In genomic region chr11:126482586-126483108, GRCh38 we compare ENCODE assay signal across 13 cellular contexts.
DNase-seq lines count a peak whose midpoint lies in the region; TF ChIP-seq lines count a peak whose summit lies in the region.
"Had no signal": no experiment of that assay in that cellular context is flagged by ENCODE, and none has a peak within 500 bp of the region (broad histone marks: within the 10 kb centered on the region; RNA-seq: fewer than 3 reads in every experiment).

No MANE protein-coding gene starts in this region.

- DNase-seq in CD14-positive monocyte (ENCODE audit: low spot score) (peak; percentile 26), NCI-H226 (peak; percentile 31), fibroblast of mammary gland (ENCODE audit: low read depth) (peak; percentile 28), posterior vena cava (ENCODE audit: low spot score) (peak; percentile 75), SIG-M5 (lab: John Stamatoyannopoulos, UW) (no peak), COLO829 (ENCODE audit: low spot score) (no peak)
- DNase-seq in stimulated activated CD4-positive, alpha-beta T cell treated with anti-CD3 and anti-CD28 coated beads, Interleukin-15, amount 100 ng/mL, for 24 hours = no peak
- DNase-seq: CD8-positive, alpha-beta memory T cell; DMS 273 treated with DMSO at 0.1 percent for 48 hours; NCI-H187 treated with DMSO at 0.1 percent for 48 hours; NCI-H2171; NCI-H82; SHP77 had no signal

- TF ChIP-seq CTCF in CD14-positive monocyte (IDR thresholded peaks at IDR 0.05) = no peak
- TF ChIP-seq CTCF in fibroblast of mammary gland (conservative IDR thresholded peaks at IDR 0.05; ENCODE audit: control insufficient read depth, insufficient read depth, low read depth, low read length) = no peak

- H3K27me3 Mint-ChIP-seq in CD14-positive monocyte (ENCODE audit: low read depth in 3 of 3) = peaks cover 0 to 5% (median 3%) of the 10 kb centered on the region in 3 donors

- H3K27ac Mint-ChIP-seq in CD14-positive monocyte = no peak overlapping the region

- H3K4me3 Mint-ChIP-seq in CD14-positive monocyte = no peak overlapping the region
- H3K4me3 Mint-ChIP-seq: CD8-positive, alpha-beta memory T cell had no signal

- H3K36me3 Mint-ChIP-seq in CD14-positive monocyte = no peaks in the 10 kb centered on the region
- H3K36me3 Mint-ChIP-seq: CD8-positive, alpha-beta memory T cell had no signal

- peaks cover 16% of the 10 kb centered on the region for H3K4me1 Mint-ChIP-seq in CD14-positive monocyte

- intact Hi-C loops in CD14-positive monocyte (cut with micrococcal nuclease) = no loop called here
- intact Hi-C loops in posterior vena cava (cut with DNase I) = no loop called here

- peaks cover 0 to 1% (median 0%) of the 10 kb centered on the region in 7 donors for H3K9me3 Mint-ChIP-seq in CD14-positive monocyte
- H3K9me3 Mint-ChIP-seq: CD8-positive, alpha-beta memory T cell had no signal

- no peak overlapping the region for H3K4me3 ChIP-seq in fibroblast of mammary gland (ENCODE audit: control insufficient read depth, low read depth, low read length)

Comparison
In these comparisons a context has a peak if more than half of its experiments do, and no peak if none do; other contexts are left out.
1. DNase-seq: peak in CD14-positive monocyte (single experiment), NCI-H226 (single experiment), fibroblast of mammary gland (single experiment) and posterior vena cava (single experiment); none in SIG-M5 (single experiment), COLO829 (single experiment) and stimulated activated CD4-positive, alpha-beta T cell treated with anti-CD3 and anti-CD28 coated beads, Interleukin-15, amount 100 ng/mL, for 24 hours (single experiment).